Comparison of ENCODE assay signal across 21 cellular contexts in the genomic region with DNA sequence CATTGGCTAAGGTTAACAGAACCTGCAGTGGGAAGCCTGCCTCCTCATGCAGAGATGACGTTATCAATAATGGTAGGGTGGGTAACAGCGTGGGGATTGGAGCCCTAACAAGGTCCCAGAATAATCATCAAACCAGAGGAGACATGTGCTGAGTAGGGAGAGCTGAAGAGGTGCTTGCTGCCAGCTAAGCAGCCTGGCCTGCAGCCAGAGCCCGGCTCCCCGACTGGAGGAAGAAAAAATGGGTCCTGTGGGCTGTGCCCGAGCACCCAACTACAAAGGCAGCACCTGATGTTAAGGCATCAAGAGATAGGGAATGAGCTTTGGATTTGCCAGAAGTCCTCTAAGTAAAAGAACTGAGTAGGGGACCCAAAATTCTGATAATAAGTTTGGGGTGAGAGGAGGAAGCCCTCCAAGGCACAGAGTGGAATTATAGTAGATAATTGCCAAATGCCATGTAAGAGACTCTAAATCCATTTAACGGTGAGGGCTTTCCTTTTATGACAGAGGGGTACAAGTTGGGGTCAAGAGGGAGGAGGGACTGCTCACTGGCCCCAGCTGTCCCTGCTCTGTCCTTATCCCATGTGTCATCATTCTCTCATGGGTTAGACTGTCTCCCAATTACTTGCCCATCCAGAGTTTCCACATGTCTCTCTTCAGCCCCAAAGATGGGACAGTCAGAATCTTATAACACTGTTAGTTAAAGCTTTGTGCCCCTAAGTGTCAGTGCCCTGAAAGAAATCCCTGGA.
A peak's percentile ranks its signal among the peaks of the same experiment; 100 is the strongest.
DNase-seq lines count a peak whose midpoint lies in the region; ATAC-seq and TF ChIP-seq lines count a peak whose summit lies in the region.
"Had no signal": no experiment of that assay in that cellular context is flagged by ENCODE, and none has a peak within 500 bp of the region (broad histone marks: within the 10 kb centered on the region; RNA-seq: fewer than 3 reads in every experiment).

No MANE protein-coding gene starts in this region.

- no peaks in the 10 kb centered on the region for H3K9me3 ChIP-seq in OCI-LY3 (ENCODE audit: insufficient read depth, low read length)
- no peaks in the 10 kb centered on the region for H3K9me3 ChIP-seq in esophagus squamous epithelium
- H3K9me3 ChIP-seq in smooth muscle cell (replicated peaks; ENCODE audit: low read depth), result no peaks in the 10 kb centered on the region
- H3K9me3 ChIP-seq: adrenal gland, colonic mucosa had no signal

- WGBS in esophagus squamous epithelium, 2 donors, result 43 to 59% methylated on average over 6 of the region's 6 CpGs
- 77% methylated on average over 6 of the region's 6 CpGs for WGBS in smooth muscle cell (ENCODE audit: low lambda C conversion rate)

- H3K4me1 ChIP-seq in OCI-LY3 (ENCODE audit: low read length) (peaks cover 11% of the 10 kb centered on the region), esophagus squamous epithelium (peaks cover 15 to 70% (median 28%) of the 10 kb centered on the region in 3 donors), smooth muscle cell (ENCODE audit: low read depth) (peaks cover 9% of the 10 kb centered on the region)
- H3K4me1 ChIP-seq: colonic mucosa had no signal

- H3K27ac Mint-ChIP-seq in stimulated activated memory B cell treated with anti-CD40 and anti-IgM and Interleukin-4, amounts not matched to agents 10 μg/mL and 1 μg/mL and 100 μg/mL, for 72 hours, result no peak overlapping the region
- H3K27ac Mint-ChIP-seq: activated CD4-positive, alpha-beta T cell treated with anti-CD3 and anti-CD28 coated beads, Interleukin-2, amount 10 ng/mL, durations not matched to agents 24 days and 14 days; CD4-positive, CD25-positive, alpha-beta regulatory T cell; GM23338; stimulated activated naive B cell treated with anti-CD40 and anti-IgM and Interleukin-4, amounts not matched to agents 10 μg/mL and 1 μg/mL and 100 μg/mL, for 72 hours; T-helper 2 cell treated with Interferon-gamma antibody and Interleukin-4, amounts not matched to agents 5 μg/mL and 100 μg/mL, for 36 hours had no signal

- DNase-seq in M059J (ENCODE audit: low read depth) (peak; percentile 32), esophagus squamous epithelium (lab: John Stamatoyannopoulos, UW) (no peak), smooth muscle cell (lab: John Stamatoyannopoulos, UW; ENCODE audit: unreplicated experiment) (no peak)
- DNase-seq: activated CD4-positive, alpha-beta T cell treated with anti-CD3 and anti-CD28 coated beads, Interleukin-2, amount 10 ng/mL, durations not matched to agents 24 days and 14 days; activated naive CD4-positive, alpha-beta T cell treated with Interleukin-2 at 50 U/mL for 16 hours; activated T-cell treated with anti-CD3 and anti-CD28 coated beads, Interleukin-2, amount 50 U/mL, for 4 hours; CD4-positive, CD25-positive, alpha-beta regulatory T cell; colonic mucosa; KG1; NCI-H1436; stimulated activated CD4-positive, alpha-beta T cell treated with anti-CD3 and anti-CD28 coated beads, Interleukin-4, amount 100 ng/mL, for 1 hour; WERI-Rb-1 had no signal

- H3K4me3 Mint-ChIP-seq in stimulated activated memory B cell treated with anti-CD40 and anti-IgM and Interleukin-4, amounts not matched to agents 10 μg/mL and 1 μg/mL and 100 μg/mL, for 72 hours, result no peak overlapping the region
- H3K4me3 Mint-ChIP-seq: activated CD4-positive, alpha-beta T cell treated with anti-CD3 and anti-CD28 coated beads, Interleukin-2, amount 10 ng/mL, durations not matched to agents 24 days and 14 days; activated T-cell treated with anti-CD3 and anti-CD28 coated beads, Interleukin-2, amount 50 U/mL, for 4 hours; CD4-positive, CD25-positive, alpha-beta regulatory T cell; GM23338; stimulated activated naive B cell treated with anti-CD40 and anti-IgM and Interleukin-4, amounts not matched to agents 10 μg/mL and 1 μg/mL and 100 μg/mL, for 72 hours; T-helper 2 cell treated with Interferon-gamma antibody and Interleukin-4, amounts not matched to agents 5 μg/mL and 100 μg/mL, for 36 hours had no signal

- TF ChIP-seq CTCF in OCI-LY3 (IDR thresholded peaks at IDR 0.05; ENCODE audit: low read depth, low read length), result no peak
- TF ChIP-seq CTCF in esophagus squamous epithelium (IDR thresholded peaks at IDR 0.05), result no peak
- no peak for TF ChIP-seq CTCF in smooth muscle cell (IDR thresholded peaks at IDR 0.05; ENCODE audit: borderline replicate concordance, insufficient read depth, poor library complexity, severe bottlenecking)

- no peak for TF ChIP-seq POLR2A in esophagus squamous epithelium (IDR thresholded peaks at IDR 0.05)

- peaks cover 8% of the 10 kb centered on the region for H3K4me1 Mint-ChIP-seq in stimulated activated memory B cell treated with anti-CD40 and anti-IgM and Interleukin-4, amounts not matched to agents 10 μg/mL and 1 μg/mL and 100 μg/mL, for 72 hours
- H3K4me1 Mint-ChIP-seq: activated CD4-positive, alpha-beta T cell treated with anti-CD3 and anti-CD28 coated beads, Interleukin-2, amount 10 ng/mL, durations not matched to agents 24 days and 14 days; CD4-positive, CD25-positive, alpha-beta regulatory T cell had no signal

- peaks cover 64% of the 10 kb centered on the region for H3K27me3 Mint-ChIP-seq in stimulated activated memory B cell treated with anti-CD40 and anti-IgM and Interleukin-4, amounts not matched to agents 10 μg/mL and 1 μg/mL and 100 μg/mL, for 72 hours

- H2AFZ ChIP-seq in OCI-LY3 (ENCODE audit: low read depth, low read length) (no peak overlapping the region), smooth muscle cell (ENCODE audit: low read depth) (no peak overlapping the region)
- H2AFZ ChIP-seq: GM23338 had no signal

- no peaks in the 10 kb centered on the region for H3K36me3 ChIP-seq in OCI-LY3 (replicated peaks; ENCODE audit: low read depth, low read length)
- H3K36me3 ChIP-seq in esophagus squamous epithelium, result no peaks in the 10 kb centered on the region
- no peaks in the 10 kb centered on the region for H3K36me3 ChIP-seq in smooth muscle cell (ENCODE audit: low read depth)
- H3K36me3 ChIP-seq: adrenal gland, colonic mucosa, WERI-Rb-1 had no signal

- peaks cover 61% of the 10 kb centered on the region for H3K27me3 ChIP-seq in OCI-LY3 (ENCODE audit: low read depth, low read length)
- no peaks in the 10 kb centered on the region for H3K27me3 ChIP-seq in esophagus squamous epithelium
- no peaks in the 10 kb centered on the region for H3K27me3 ChIP-seq in smooth muscle cell (ENCODE audit: low read depth)
- H3K27me3 ChIP-seq: adrenal gland, colonic mucosa had no signal

- no peaks in the 10 kb centered on the region for H3K36me3 Mint-ChIP-seq in stimulated activated memory B cell treated with anti-CD40 and anti-IgM and Interleukin-4, amounts not matched to agents 10 μg/mL and 1 μg/mL and 100 μg/mL, for 72 hours
- H3K36me3 Mint-ChIP-seq: CD4-positive, CD25-positive, alpha-beta regulatory T cell; stimulated activated naive B cell treated with anti-CD40 and anti-IgM and Interleukin-4, amounts not matched to agents 10 μg/mL and 1 μg/mL and 100 μg/mL, for 72 hours had no signal

- H3F3A ChIP-seq in smooth muscle cell (ENCODE audit: low read depth), result peaks cover 35% of the 10 kb centered on the region

- H3K4me2 ChIP-seq in OCI-LY3 (ENCODE audit: low read length), result peak overlapping the region; percentile 44; the same call in 1 of the 2 replicates
- H3K4me2 ChIP-seq in smooth muscle cell, result peak overlapping the region; percentile 24
- H3K4me2 ChIP-seq: GM23338 had no signal

- ATAC-seq in GM18861 (IDR thresholded peaks at IDR 0.05; ENCODE audit: unreplicated experiment) (no peak), GM18907 (IDR thresholded peaks at IDR 0.05; ENCODE audit: unreplicated experiment) (no peak)
- no peak for ATAC-seq in stimulated activated memory B cell treated with anti-CD40 and anti-IgM and Interleukin-4, amounts not matched to agents 10 μg/mL and 1 μg/mL and 100 μg/mL, for 72 hours
- ATAC-seq: activated T-cell treated with anti-CD3 and anti-CD28 coated beads, Interleukin-2, amount 50 U/mL, for 4 hours had no signal

- H3K79me2 ChIP-seq in OCI-LY3 (ENCODE audit: low read length) (no peaks in the 10 kb centered on the region), smooth muscle cell (ENCODE audit: low read depth) (peaks cover 9% of the 10 kb centered on the region)

- no peak overlapping the region for H3K27ac ChIP-seq in OCI-LY3 (ENCODE audit: low read length)
- H3K27ac ChIP-seq in esophagus squamous epithelium, result peak overlapping the region in 3 of 4 donors; percentile 37 to 64 (median 38)
- peak overlapping the region; percentile 99 for H3K27ac ChIP-seq in smooth muscle cell (ENCODE audit: low read depth)
- H3K27ac ChIP-seq: adrenal gland, colonic mucosa had no signal

- H3K9ac ChIP-seq in OCI-LY3 (ENCODE audit: low read length) (no peak overlapping the region), smooth muscle cell (ENCODE audit: low read depth) (no peak overlapping the region)

- H4K20me1 ChIP-seq in OCI-LY3 (ENCODE audit: insufficient read depth, low read length) (no peaks in the 10 kb centered on the region), smooth muscle cell (ENCODE audit: low read depth) (no peaks in the 10 kb centered on the region)

- intact Hi-C loops in esophagus squamous epithelium (cut with DNase I), result no loop called here

- H3K9me3 Mint-ChIP-seq in stimulated activated memory B cell treated with anti-CD40 and anti-IgM and Interleukin-4, amounts not matched to agents 10 μg/mL and 1 μg/mL and 100 μg/mL, for 72 hours, result no peaks in the 10 kb centered on the region
- H3K9me3 Mint-ChIP-seq: activated CD4-positive, alpha-beta T cell treated with anti-CD3 and anti-CD28 coated beads, Interleukin-2, amount 10 ng/mL, durations not matched to agents 24 days and 14 days; activated T-cell treated with anti-CD3 and anti-CD28 coated beads, Interleukin-2, amount 50 U/mL, for 4 hours; GM23338; stimulated activated naive B cell treated with anti-CD40 and anti-IgM and Interleukin-4, amounts not matched to agents 10 μg/mL and 1 μg/mL and 100 μg/mL, for 72 hours; T-helper 2 cell treated with Interferon-gamma antibody and Interleukin-4, amounts not matched to agents 5 μg/mL and 100 μg/mL, for 36 hours had no signal

- no peak overlapping the region for H3K4me3 ChIP-seq in OCI-LY3 (ENCODE audit: low read length)
- H3K4me3 ChIP-seq in esophagus squamous epithelium, result no peak overlapping the region
- no peak overlapping the region for H3K4me3 ChIP-seq in smooth muscle cell
- H3K4me3 ChIP-seq: adrenal gland, colonic mucosa, GM23338, lung had no signal
